In the genomic region with DNA sequence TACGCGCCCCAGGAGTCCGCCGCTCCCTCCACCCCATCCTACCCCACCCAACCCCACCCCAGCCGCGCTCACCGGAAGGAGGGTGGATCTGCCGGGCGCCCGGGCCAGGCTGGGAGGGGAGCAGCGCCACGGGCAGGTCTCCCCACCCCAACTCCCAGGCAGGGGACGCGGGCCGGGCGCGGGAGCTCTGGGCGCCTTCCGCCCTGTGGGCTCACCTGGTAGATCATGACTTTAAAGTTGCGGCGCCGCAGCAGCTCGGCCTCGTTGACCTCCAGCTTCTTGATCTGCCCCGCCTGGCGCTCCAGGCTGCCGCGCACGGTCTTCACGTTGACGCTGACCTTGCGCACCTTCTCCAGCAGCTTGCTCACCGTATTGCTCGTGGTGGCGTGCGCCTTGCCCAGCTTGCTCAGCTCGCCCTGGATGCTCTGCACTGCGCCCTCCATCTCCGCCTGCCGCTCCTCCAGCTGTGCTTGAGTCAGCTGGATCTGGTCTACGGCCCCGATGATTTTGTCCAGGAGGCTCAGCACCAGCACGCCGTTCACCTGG, we compare ENCODE assay signal across 9 cellular contexts. TPM values are rescaled to one million over a fixed set of nuclear protein-coding genes. Genes with fewer than 3 reads are reported as not detected.
DNase-seq lines count a peak whose midpoint lies in the region; ATAC-seq, FAIRE-seq and TF ChIP-seq lines count a peak whose summit lies in the region.
"Had no signal": no experiment of that assay in that cellular context is flagged by ENCODE, and none has a peak within 500 bp of the region (broad histone marks: within the 10 kb centered on the region; RNA-seq: fewer than 3 reads in every experiment).

No MANE protein-coding gene starts in this region.

- peak overlapping the region; percentile 77 for H3K4me3 Mint-ChIP-seq in activated T-cell treated with anti-CD3 and anti-CD28 coated beads, Interleukin-2, amount 50 U/mL, for 4 hours
- peak overlapping the region; percentile 98 for H3K4me3 Mint-ChIP-seq in osteocyte (ENCODE audit: unreplicated experiment)

- TF ChIP-seq CTCF in foreskin fibroblast (IDR thresholded peaks at IDR 0.05; ENCODE audit: low read depth, low read length) (no peak), osteocyte (IDR thresholded peaks at IDR 0.05) (no peak), D721Med (IDR thresholded peaks at IDR 0.05; ENCODE audit: insufficient read depth, missing control alignments) (no peak)

- peak; percentile 31 for DNase-seq in stimulated activated CD4-positive, alpha-beta T cell treated with anti-CD3 and anti-CD28 coated beads, Interleukin-12 subunit alpha, Interleukin-12 subunit beta, amount 100 ng/mL, for 4 hours
- DNase-seq in stimulated activated CD4-positive, alpha-beta T cell treated with anti-CD3 and anti-CD28 coated beads, Interleukin-4, amount 100 ng/mL, for 24 hours, result no peak
- DNase-seq in activated T-cell treated with anti-CD3 and anti-CD28 coated beads, Interleukin-2, amount 50 U/mL, for 4 hours, result no peak
- peak in 1 of 2 donors; percentile 61 for DNase-seq in foreskin fibroblast
- DNase-seq in osteocyte (ENCODE audit: extremely low spot score, unreplicated experiment), result no peak
- DNase-seq in NCI-H128 (lab: John Stamatoyannopoulos, UW; ENCODE audit: unreplicated experiment), result no peak
- DNase-seq in D721Med (ENCODE audit: insufficient read length, low spot score), result no peak

- no peak for FAIRE-seq in D721Med (lab: Jason Lieb, UNC)
- FAIRE-seq: colon had no signal

- H3K4me1 Mint-ChIP-seq in activated T-cell treated with anti-CD3 and anti-CD28 coated beads, Interleukin-2, amount 50 U/mL, for 4 hours (ENCODE audit: low read depth), result peaks cover 11% of the 10 kb centered on the region
- H3K4me1 Mint-ChIP-seq in osteocyte (ENCODE audit: unreplicated experiment), result peaks cover 42% of the 10 kb centered on the region

- H3K4me3 ChIP-seq in foreskin fibroblast (ENCODE audit: low read depth in 1 of 2, low read length in 2 of 2), result peak overlapping the region; percentile 74 to 98

- ATAC-seq in activated T-cell treated with anti-CD3 and anti-CD28 coated beads, Interleukin-2, amount 50 U/mL, for 4 hours, result peak; percentile 65
- no peak for ATAC-seq in HG03039 (IDR thresholded peaks at IDR 0.05; ENCODE audit: unreplicated experiment)

- H3K36me3 Mint-ChIP-seq in activated T-cell treated with anti-CD3 and anti-CD28 coated beads, Interleukin-2, amount 50 U/mL, for 4 hours (ENCODE audit: insufficient read depth), result no peaks in the 10 kb centered on the region
- H3K36me3 Mint-ChIP-seq in osteocyte (ENCODE audit: unreplicated experiment), result no peaks in the 10 kb centered on the region

- no peaks in the 10 kb centered on the region for H3K9me3 Mint-ChIP-seq in activated T-cell treated with anti-CD3 and anti-CD28 coated beads, Interleukin-2, amount 50 U/mL, for 4 hours
- no peaks in the 10 kb centered on the region for H3K9me3 Mint-ChIP-seq in osteocyte (ENCODE audit: unreplicated experiment)

- H3K27ac Mint-ChIP-seq in osteocyte (ENCODE audit: unreplicated experiment), result peak overlapping the region; percentile 90

- peaks cover 32% of the 10 kb centered on the region for H3K27me3 Mint-ChIP-seq in activated T-cell treated with anti-CD3 and anti-CD28 coated beads, Interleukin-2, amount 50 U/mL, for 4 hours (ENCODE audit: low read depth)
- H3K27me3 Mint-ChIP-seq in osteocyte (ENCODE audit: unreplicated experiment), result no peaks in the 10 kb centered on the region

RNA-seq across cellular contexts. Expression of gene CAVIN1, which starts 0.6 kb away (rescaled TPM):
- total RNA-seq in activated T-cell treated with anti-CD3 and anti-CD28 coated beads, Interleukin-2, amount 50 U/mL, for 4 hours, result 1 to 10 TPM in 1 of 3 donors, under 1 TPM in 2; 0.76 to 1.1 (median 0.92) TPM
- 487 and 510 TPM in 2 replicates for total RNA-seq in osteocyte

RNA-seq across cellular contexts. Expression of gene STAT3, which starts 34.2 kb away (rescaled TPM):
- 100 to 1,000 TPM; 172 to 175 (median 173) TPM for total RNA-seq in activated T-cell treated with anti-CD3 and anti-CD28 coated beads, Interleukin-2, amount 50 U/mL, for 4 hours
- total RNA-seq in osteocyte, result 280 and 281 TPM in 2 replicates

RNA-seq across cellular contexts. Expression of gene ATP6V0A1, which starts 36.2 kb away (rescaled TPM):
- total RNA-seq in activated T-cell treated with anti-CD3 and anti-CD28 coated beads, Interleukin-2, amount 50 U/mL, for 4 hours, result 10 to 100 TPM; 12.8 to 18.0 (median 14.4) TPM
- total RNA-seq in osteocyte, result 63.2 and 67.1 TPM in 2 replicates

Comparison
In these comparisons a context has a peak if more than half of its experiments do, and no peak if none do; other contexts are left out.
1. RNA of gene CAVIN1, which starts 0.6 kb away (total RNA-seq): 487 to 510 TPM in osteocyte; 0.76 to 1.1 TPM in activated T-cell treated with anti-CD3 and anti-CD28 coated beads, Interleukin-2, amount 50 U/mL, for 4 hours; every median in the first group is over 100 times any median in the second.